ENCODE assay signal across 16 cellular contexts in genomic region chr17:21201302-21201602, GRCh38. TPM values are rescaled to one million over a fixed set of nuclear protein-coding genes. Genes with fewer than 3 reads are reported as not detected.
DNase-seq lines count a peak whose midpoint lies in the region; ATAC-seq and TF ChIP-seq lines count a peak whose summit lies in the region.
"Had no signal": no experiment of that assay in that cellular context is flagged by ENCODE, and none has a peak within 500 bp of the region (broad histone marks: within the 10 kb centered on the region; RNA-seq: fewer than 3 reads in every experiment).

No MANE protein-coding gene starts in this region.

- no peak for ATAC-seq in GM18858 (IDR thresholded peaks at IDR 0.05; ENCODE audit: unreplicated experiment)
- ATAC-seq: mucosa of descending colon; stimulated activated naive CD8-positive, alpha-beta T cell treated with anti-CD3 and anti-CD28 coated beads, Interleukin-15, Interleukin-2, amounts not matched to agents 100 U/mL and 50 U/mL, for 24 hours had no signal

- peak overlapping the region in 1 of 8 donors; percentile 5 for H3K4me3 Mint-ChIP-seq in CD4-positive, alpha-beta memory T cell
- no peak overlapping the region for H3K4me3 Mint-ChIP-seq in nephron progenitor cell
- H3K4me3 Mint-ChIP-seq: CD14-positive monocyte had no signal

- no peak overlapping the region for H3K4me3 ChIP-seq in CD4-positive, alpha-beta memory T cell (ENCODE audit: low read length in 2 of 2)
- H3K4me3 ChIP-seq in SJCRH30, result no peak overlapping the region
- H3K4me3 ChIP-seq: mucosa of descending colon had no signal

- intact Hi-C loops in CD4-positive, alpha-beta memory T cell (cut with micrococcal nuclease), result no loop called here

- no peak overlapping the region for H3K27ac ChIP-seq in CD4-positive, alpha-beta memory T cell (ENCODE audit: low read depth, low read length)
- no peak overlapping the region for H3K27ac ChIP-seq in SJCRH30

- H3K36me3 ChIP-seq in CD4-positive, alpha-beta memory T cell (ENCODE audit: insufficient read depth, low read length), result peaks cover 23% of the 10 kb centered on the region
- peaks cover 47% of the 10 kb centered on the region for H3K36me3 ChIP-seq in SJCRH30

- POLR2A ChIA-PET in CD4-positive, alpha-beta memory T cell (lab: Charles Lee; ENCODE audit: partially characterized antibody), result interaction anchor here (1.4 kb wide), 1 partner anchor 12 kb away, joined by 3 read pairs; no protein-coding TSS in a partner anchor

- no peaks in the 10 kb centered on the region for H3K9me3 Mint-ChIP-seq in CD4-positive, alpha-beta memory T cell
- no peaks in the 10 kb centered on the region for H3K9me3 Mint-ChIP-seq in nephron progenitor cell
- H3K9me3 Mint-ChIP-seq: CD14-positive monocyte had no signal

- H3K4me1 ChIP-seq in CD4-positive, alpha-beta memory T cell (ENCODE audit: insufficient read depth, low read length), result peaks cover 16% of the 10 kb centered on the region
- peaks cover 26% of the 10 kb centered on the region for H3K4me1 ChIP-seq in SJCRH30

- TF ChIP-seq CTCF in nephron progenitor cell (IDR thresholded peaks at IDR 0.05), result no peak

- peaks cover 16 to 38% of the 10 kb centered on the region in 2 donors for H3K36me3 Mint-ChIP-seq in CD4-positive, alpha-beta memory T cell
- peaks cover 29% of the 10 kb centered on the region for H3K36me3 Mint-ChIP-seq in nephron progenitor cell (ENCODE audit: low read depth)

- no peaks in the 10 kb centered on the region for H3K27me3 Mint-ChIP-seq in CD4-positive, alpha-beta memory T cell
- peaks cover 2% of the 10 kb centered on the region for H3K27me3 Mint-ChIP-seq in nephron progenitor cell (ENCODE audit: low read depth, poor library complexity)

- peaks cover 20 to 44% (median 30%) of the 10 kb centered on the region in 4 donors for H3K4me1 Mint-ChIP-seq in CD4-positive, alpha-beta memory T cell
- peaks cover 42% of the 10 kb centered on the region for H3K4me1 Mint-ChIP-seq in nephron progenitor cell

- DNase-seq in CD4-positive, alpha-beta memory T cell, result no peak
- peak; percentile 67 for DNase-seq in NCI-H1694 (lab: John Stamatoyannopoulos, UW)
- peak; percentile 24 for DNase-seq in cerebellar cortex (ENCODE audit: low spot score)
- no peak for DNase-seq in nephron progenitor cell
- DNase-seq in SJCRH30, result no peak
- no peak for DNase-seq in NCI-H1092 (lab: John Stamatoyannopoulos, UW)
- no peak for DNase-seq in NCI-H748 treated with DMSO at 0.1 percent for 48 hours (lab: John Stamatoyannopoulos, UW)
- DNase-seq: activated CD8-positive, alpha-beta memory T cell treated with anti-CD3 and anti-CD28 coated beads for 24 hours; activated naive CD4-positive, alpha-beta T cell; mucosa of descending colon; NCI-H226; stimulated activated CD4-positive, alpha-beta T cell treated with anti-CD3 and anti-CD28 coated beads, Interleukin-4, amount 100 ng/mL, for 1 hour; stimulated activated naive CD8-positive, alpha-beta T cell treated with anti-CD3 and anti-CD28 coated beads, Interleukin-15, Interleukin-2, amounts not matched to agents 100 U/mL and 50 U/mL, for 24 hours; T-helper 9 cell had no signal

- no peaks in the 10 kb centered on the region for H3K9me3 ChIP-seq in CD4-positive, alpha-beta memory T cell (ENCODE audit: control insufficient read depth in 1 of 2, low read length in 2 of 2)
- no peaks in the 10 kb centered on the region for H3K9me3 ChIP-seq in SJCRH30 (replicated peaks)
- H3K9me3 ChIP-seq: mucosa of descending colon had no signal

- CTCF ChIA-PET in CD4-positive, alpha-beta memory T cell (lab: Charles Lee; ENCODE audit: partially characterized antibody), result no interaction called here

- peak overlapping the region in 4 of 7 donors; percentile 18 to 61 (median 38) for H3K27ac Mint-ChIP-seq in CD4-positive, alpha-beta memory T cell
- H3K27ac Mint-ChIP-seq in nephron progenitor cell, result peak overlapping the region; percentile 80

- no peaks in the 10 kb centered on the region for H3K27me3 ChIP-seq in CD4-positive, alpha-beta memory T cell (ENCODE audit: insufficient read depth, low read length)
- no peaks in the 10 kb centered on the region for H3K27me3 ChIP-seq in SJCRH30

RNA-seq across cellular contexts. Expression of gene TMEM11, which starts 12.7 kb away (rescaled TPM):
- 10 to 100 TPM; 18.6 to 21.7 TPM for total RNA-seq in CD4-positive, alpha-beta memory T cell
- polyA plus RNA-seq in CD4-positive, alpha-beta memory T cell, result 10 to 100 TPM; 35.6 to 38.6 TPM
- 86.1 and 88.9 TPM in 2 replicates for total RNA-seq in SJCRH30 (2014; rRNA removed; shearing (Covaris generic))

RNA-seq across cellular contexts. Expression of gene NATD1, which starts 52.0 kb away (rescaled TPM):
- 10 to 100 TPM; 13.1 to 13.5 TPM for total RNA-seq in CD4-positive, alpha-beta memory T cell
- polyA plus RNA-seq in CD4-positive, alpha-beta memory T cell, result 1 to 10 TPM in 1 of 2 donors, under 1 TPM in 1; 0.32 to 2.3 TPM
- total RNA-seq in SJCRH30 (2014; rRNA removed; shearing (Covaris generic)), result 5.1 and 5.4 TPM in 2 replicates

Comparison
In these comparisons a context has a peak if more than half of its experiments do, and no peak if none do; other contexts are left out.
1. DNase-seq: peak in NCI-H1694 (single experiment) and cerebellar cortex (single experiment); none in CD4-positive, alpha-beta memory T cell (0 of 5), nephron progenitor cell (single experiment), SJCRH30 (0 of 2), NCI-H1092 (single experiment) and NCI-H748 treated with DMSO at 0.1 percent for 48 hours (single experiment).